Comparison of ENCODE assay signal across 1 cellular context in the genomic region with DNA sequence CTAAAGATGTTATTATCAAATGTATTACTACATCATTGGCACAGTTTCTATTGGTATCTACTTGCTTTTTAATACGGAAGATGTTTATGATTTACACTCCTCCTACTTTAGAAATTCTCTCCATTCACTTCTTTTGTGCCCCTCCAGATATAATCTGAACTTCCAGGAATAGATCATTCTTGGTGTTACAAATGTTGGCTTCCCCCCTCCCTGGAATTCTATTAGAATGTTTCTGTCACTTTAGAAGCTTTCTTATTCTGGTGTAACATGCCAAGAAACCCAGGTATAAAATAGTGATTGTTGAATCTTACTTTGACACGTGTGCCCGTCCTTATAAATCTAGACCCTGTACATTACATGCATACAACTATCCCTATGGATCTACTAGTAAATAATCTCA.
TF ChIP-seq lines count a peak whose summit lies in the region.

No MANE protein-coding gene starts in this region.

TF ChIP-seq in neural cell, 6 proteins besides CTCF, POLR2A, EP300 and RAD21 (continued from another document):
- TF ChIP-seq, protein P1, sequence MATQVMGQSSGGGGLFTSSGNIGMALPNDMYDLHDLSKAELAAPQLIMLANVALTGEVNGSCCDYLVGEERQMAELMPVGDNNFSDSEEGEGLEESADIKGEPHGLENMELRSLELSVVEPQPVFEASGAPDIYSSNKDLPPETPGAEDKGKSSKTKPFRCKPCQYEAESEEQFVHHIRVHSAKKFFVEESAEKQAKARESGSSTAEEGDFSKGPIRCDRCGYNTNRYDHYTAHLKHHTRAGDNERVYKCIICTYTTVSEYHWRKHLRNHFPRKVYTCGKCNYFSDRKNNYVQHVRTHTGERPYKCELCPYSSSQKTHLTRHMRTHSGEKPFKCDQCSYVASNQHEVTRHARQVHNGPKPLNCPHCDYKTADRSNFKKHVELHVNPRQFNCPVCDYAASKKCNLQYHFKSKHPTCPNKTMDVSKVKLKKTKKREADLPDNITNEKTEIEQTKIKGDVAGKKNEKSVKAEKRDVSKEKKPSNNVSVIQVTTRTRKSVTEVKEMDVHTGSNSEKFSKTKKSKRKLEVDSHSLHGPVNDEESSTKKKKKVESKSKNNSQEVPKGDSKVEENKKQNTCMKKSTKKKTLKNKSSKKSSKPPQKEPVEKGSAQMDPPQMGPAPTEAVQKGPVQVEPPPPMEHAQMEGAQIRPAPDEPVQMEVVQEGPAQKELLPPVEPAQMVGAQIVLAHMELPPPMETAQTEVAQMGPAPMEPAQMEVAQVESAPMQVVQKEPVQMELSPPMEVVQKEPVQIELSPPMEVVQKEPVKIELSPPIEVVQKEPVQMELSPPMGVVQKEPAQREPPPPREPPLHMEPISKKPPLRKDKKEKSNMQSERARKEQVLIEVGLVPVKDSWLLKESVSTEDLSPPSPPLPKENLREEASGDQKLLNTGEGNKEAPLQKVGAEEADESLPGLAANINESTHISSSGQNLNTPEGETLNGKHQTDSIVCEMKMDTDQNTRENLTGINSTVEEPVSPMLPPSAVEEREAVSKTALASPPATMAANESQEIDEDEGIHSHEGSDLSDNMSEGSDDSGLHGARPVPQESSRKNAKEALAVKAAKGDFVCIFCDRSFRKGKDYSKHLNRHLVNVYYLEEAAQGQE (IDR thresholded peaks at IDR 0.05; ENCODE audit: borderline replicate concordance) = no peak
